Comparison of ENCODE assay signal across 9 cellular contexts in the genomic region with DNA sequence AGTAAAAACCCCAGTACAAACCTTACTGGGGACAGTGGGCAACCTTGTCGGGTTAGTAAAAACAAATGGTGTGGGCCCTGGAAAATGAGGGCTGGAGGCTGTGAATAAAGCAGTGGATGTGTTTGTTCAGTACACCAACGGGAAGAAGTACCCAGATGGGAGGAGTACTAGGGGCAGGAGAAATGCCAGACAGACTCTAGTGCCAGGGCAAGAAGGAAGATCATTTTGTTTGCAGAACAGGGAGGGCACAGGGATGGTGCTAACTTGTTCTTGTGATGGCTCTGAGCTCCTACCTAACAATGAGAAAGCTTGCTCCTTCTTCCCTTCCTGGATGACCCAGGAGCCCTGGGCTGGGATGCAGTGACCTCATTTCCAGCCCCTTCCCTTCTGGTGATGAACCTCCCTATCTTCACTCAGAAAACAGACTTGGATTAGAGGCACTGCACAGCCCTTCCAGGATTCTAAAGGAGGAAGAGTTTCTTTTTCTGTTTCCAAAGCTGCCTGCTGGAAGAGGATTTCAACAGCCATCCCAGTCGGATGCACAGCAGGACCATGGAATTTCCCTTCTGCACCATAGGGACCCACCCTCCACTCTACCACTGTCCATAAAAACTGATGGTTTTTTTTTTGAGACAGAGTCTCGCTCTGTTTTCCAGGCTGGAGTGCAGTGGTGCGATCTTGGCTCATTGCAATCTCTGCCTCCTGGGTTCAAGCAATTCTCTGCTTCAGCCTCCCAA. TPM values are rescaled to one million over a fixed set of nuclear protein-coding genes. Genes with fewer than 3 reads are reported as not detected.
DNase-seq lines count a peak whose midpoint lies in the region; ATAC-seq and TF ChIP-seq lines count a peak whose summit lies in the region.
"Had no signal": no experiment of that assay in that cellular context is flagged by ENCODE, and none has a peak within 500 bp of the region (broad histone marks: within the 10 kb centered on the region; RNA-seq: fewer than 3 reads in every experiment).

No MANE protein-coding gene starts in this region.

- TF ChIP-seq CTCF in heart right ventricle (IDR thresholded peaks at IDR 0.05), result no peak
- TF ChIP-seq CTCF in vagina (IDR thresholded peaks at IDR 0.05), result no peak

- peak overlapping the region; percentile 88 to 100 (median 97) for H3K27ac ChIP-seq in heart right ventricle
- H3K27ac ChIP-seq in mucosa of rectum (ENCODE audit: low read depth in 2 of 2, low read length in 2 of 2), result peak overlapping the region; percentile 44 to 48
- H3K27ac ChIP-seq in vagina, result peak overlapping the region; percentile 66

- peak overlapping the region; percentile 82 for H3K27ac Mint-ChIP-seq in central memory CD8-positive, alpha-beta T cell (ENCODE audit: low read depth)

- H3K4me1 Mint-ChIP-seq in central memory CD8-positive, alpha-beta T cell, result peaks cover 67% of the 10 kb centered on the region

- H3K9ac ChIP-seq in mucosa of rectum (ENCODE audit: low read depth in 1 of 2, low read length in 2 of 2), result peak overlapping the region; percentile 26 to 34

- DNase-seq in heart right ventricle (no peak), Right ventricle myocardium superior (no peak), vagina (ENCODE audit: extremely low spot score in 2 of 2) (no peak), NCI-H526 (lab: John Stamatoyannopoulos, UW) (no peak), OCI-M2 (lab: John Stamatoyannopoulos, UW; ENCODE audit: unreplicated experiment) (no peak)
- DNase-seq in central memory CD8-positive, alpha-beta T cell (ENCODE audit: low spot score in 2 of 2), result no peak
- DNase-seq in stimulated activated naive CD4-positive, alpha-beta T cell treated with Interleukin-2 at 50 U/mL for 16 hours (lab: John Stamatoyannopoulos, UW), result no peak
- DNase-seq: DMS53 had no signal

- H3K4me1 ChIP-seq in heart right ventricle (peaks cover 13 to 67% (median 63%) of the 10 kb centered on the region in 9 donors), mucosa of rectum (ENCODE audit: control insufficient read depth in 2 of 2, insufficient read depth in 2 of 2, low read length in 2 of 2) (peaks cover 35 to 42% of the 10 kb centered on the region in 2 donors), vagina (peaks cover 62% of the 10 kb centered on the region)

- peak overlapping the region in 9 of 10 donors; percentile 10 to 99 (median 82) for H3K4me3 ChIP-seq in heart right ventricle
- H3K4me3 ChIP-seq in mucosa of rectum (ENCODE audit: low read length in 2 of 2), result no peak overlapping the region
- no peak overlapping the region for H3K4me3 ChIP-seq in vagina

- peaks cover 8 to 51% (median 32%) of the 10 kb centered on the region in 9 donors for H3K36me3 ChIP-seq in heart right ventricle
- H3K36me3 ChIP-seq in mucosa of rectum (ENCODE audit: control insufficient read depth in 2 of 2, insufficient read depth in 2 of 2, low read length in 2 of 2), result peaks cover 21 to 29% of the 10 kb centered on the region in 2 donors
- H3K36me3 ChIP-seq in vagina, result peaks cover 0 to 27% of the 10 kb centered on the region in 2 donors

- no peaks in the 10 kb centered on the region for H3K27me3 Mint-ChIP-seq in central memory CD8-positive, alpha-beta T cell

- no peaks in the 10 kb centered on the region for H3K27me3 ChIP-seq in heart right ventricle
- H3K27me3 ChIP-seq in mucosa of rectum (ENCODE audit: control insufficient read depth in 2 of 2, insufficient read depth in 2 of 2, low read length in 2 of 2), result no peaks in the 10 kb centered on the region
- H3K27me3 ChIP-seq in vagina, result no peaks in the 10 kb centered on the region

- ATAC-seq in heart right ventricle (peak in 1 of 8 donors; percentile 1), Right ventricle myocardium superior (ENCODE audit: poor library complexity) (no peak)
- no peak for ATAC-seq in central memory CD8-positive, alpha-beta T cell (replicated peaks; ENCODE audit: extremely low read depth, poor library complexity, severe bottlenecking)

- 38 to 48% methylated on average over 5 of the region's 5 CpGs for WGBS in heart right ventricle, 2 donors

- no peak for TF ChIP-seq POLR2A in vagina (IDR thresholded peaks at IDR 0.05)

- no peaks in the 10 kb centered on the region for H3K9me3 Mint-ChIP-seq in central memory CD8-positive, alpha-beta T cell

- no peaks in the 10 kb centered on the region for H3K9me3 ChIP-seq in heart right ventricle
- no peaks in the 10 kb centered on the region for H3K9me3 ChIP-seq in mucosa of rectum (ENCODE audit: control insufficient read depth in 2 of 2, low read length in 2 of 2)
- no peaks in the 10 kb centered on the region for H3K9me3 ChIP-seq in vagina

- intact Hi-C loops in heart right ventricle (cut with DNase I), result loop anchor here in 1 of 10 donors (5.0 kb wide), 1 partner anchor 32 kb away; the partner anchor contains the start of gene HYAL1
- intact Hi-C loops in Right ventricle myocardium superior (cut with DNase I), result no loop called here
- intact Hi-C loops in vagina (cut with DNase I), result no loop called here

- H3K36me3 Mint-ChIP-seq in central memory CD8-positive, alpha-beta T cell (ENCODE audit: insufficient read depth), result peaks cover 52% of the 10 kb centered on the region

- peak overlapping the region; percentile 67 for H3K4me3 Mint-ChIP-seq in central memory CD8-positive, alpha-beta T cell

RNA-seq across cellular contexts. Expression of gene RASSF1, which starts 6.1 kb away (rescaled TPM):
- total RNA-seq in heart right ventricle, result 10 to 100 TPM in 8 of 10 donors, 1 to 10 TPM in 2; 9.9 to 17.8 (median 11.9) TPM
- polyA plus RNA-seq in heart right ventricle, result 10 to 100 TPM; 22.1 to 59.8 TPM
- 14.1 TPM for total RNA-seq in Right ventricle myocardium superior
- 69.0 TPM for total RNA-seq in vagina

RNA-seq across cellular contexts. Expression of gene TUSC2, which starts 6.5 kb away (rescaled TPM):
- total RNA-seq in heart right ventricle (10 to 100 TPM; 23.7 to 34.9 (median 26.9) TPM), Right ventricle myocardium superior (28.2 TPM), vagina (11.8 TPM)
- polyA plus RNA-seq in heart right ventricle, result 10 to 100 TPM; 27.4 to 59.1 TPM

RNA-seq across cellular contexts. Expression of gene ZMYND10, which starts 11.0 kb away (rescaled TPM):
- total RNA-seq in heart right ventricle, result under 1 TPM in 3 of 10 donors, not detected in 7; 0.15 to 0.65 (median 0.22) TPM
- under 1 TPM; 0.20 to 0.88 TPM for polyA plus RNA-seq in heart right ventricle
- not detected for total RNA-seq in Right ventricle myocardium superior
- total RNA-seq in vagina, result 0.74 TPM

RNA-seq across cellular contexts. Expression of gene HYAL2, which starts 12.0 kb away (rescaled TPM):
- total RNA-seq in heart right ventricle (10 to 100 TPM; 25.1 to 94.0 (median 35.2) TPM), Right ventricle myocardium superior (33.8 TPM), vagina (173 TPM)
- 100 to 1,000 TPM in 1 of 2 donors, 10 to 100 TPM in 1; 86.5 to 135 TPM for polyA plus RNA-seq in heart right ventricle

RNA-seq across cellular contexts. Expression of gene NPRL2, which starts 16.1 kb away (rescaled TPM):
- total RNA-seq in heart right ventricle, result 10 to 100 TPM; 13.0 to 23.6 (median 16.3) TPM
- 10 to 100 TPM; 15.5 to 29.8 TPM for polyA plus RNA-seq in heart right ventricle
- total RNA-seq in Right ventricle myocardium superior, result 14.8 TPM
- total RNA-seq in vagina, result 17.2 TPM

Comparison
In these comparisons a context has a peak if more than half of its experiments do, and no peak if none do; other contexts are left out.
1. H3K27ac ChIP-seq: peak in every context shown above with its lines; median percentile 97 in heart right ventricle; 66 in vagina; 46 in mucosa of rectum.
2. H3K4me3 ChIP-seq: peak in heart right ventricle (9 of 10); none in mucosa of rectum (0 of 2) and vagina (0 of 2).